3 cellular contexts compared by ENCODE assay signal in genomic region chr9:95769473-95769872, GRCh38.
A peak's percentile ranks its signal among the peaks of the same experiment; 100 is the strongest.
TF ChIP-seq lines count a peak whose summit lies in the region.

No MANE protein-coding gene starts in this region.

TF ChIP-seq in A549, 52 proteins besides CTCF, POLR2A, EP300 and RAD21:
- peak; percentile 48; the same call in 1 of the 2 replicates for TF ChIP-seq USF2 (IDR thresholded peaks at IDR 0.05)
- TF ChIP-seq HOXB13 (CRISPR knock-in tag; IDR thresholded peaks at IDR 0.05; ENCODE audit: low read depth): no peak
- no peak for TF ChIP-seq HDAC2 (IDR thresholded peaks at IDR 0.05)

TF ChIP-seq in H1, 55 proteins besides CTCF, POLR2A, EP300 and RAD21:
- TF ChIP-seq KDM1A (IDR thresholded peaks at IDR 0.05; ENCODE audit: borderline replicate concordance, low read length): no peak
- no peak for TF ChIP-seq SP4 (IDR thresholded peaks at IDR 0.05; ENCODE audit: low read length)
- TF ChIP-seq GABPA (IDR thresholded peaks at IDR 0.05; ENCODE audit: borderline replicate concordance, insufficient read depth, low read length): no peak
- no peak for TF ChIP-seq TCF12 (IDR thresholded peaks at IDR 0.05; ENCODE audit: low read depth, low read length)
- TF ChIP-seq FOSL1 (IDR thresholded peaks at IDR 0.05; ENCODE audit: insufficient read depth, low read depth, low read length): no peak
- no peak for TF ChIP-seq RXRA (IDR thresholded peaks at IDR 0.05; ENCODE audit: insufficient read depth, low read depth, low read length)
- no peak for TF ChIP-seq KDM4A (IDR thresholded peaks at IDR 0.05; ENCODE audit: low read depth, low read length, severe bottlenecking)
- no peak for TF ChIP-seq SRF (IDR thresholded peaks at IDR 0.05; ENCODE audit: low read depth, low read length)
- TF ChIP-seq CEBPB (IDR thresholded peaks at IDR 0.05; ENCODE audit: low read depth, low read length): no peak
- no peak for TF ChIP-seq YY1 (IDR thresholded peaks at IDR 0.05; ENCODE audit: low read depth, low read length)
- TF ChIP-seq ATF2 (IDR thresholded peaks at IDR 0.05; ENCODE audit: low read length): no peak
- no peak for TF ChIP-seq BCL11A (IDR thresholded peaks at IDR 0.05; ENCODE audit: low read depth in 2 of 2, low read length in 2 of 2)
- TF ChIP-seq SP2 (IDR thresholded peaks at IDR 0.05; ENCODE audit: low read length): no peak
- no peak for TF ChIP-seq HDAC2 (IDR thresholded peaks at IDR 0.05; ENCODE audit: borderline replicate concordance in 1 of 2, low read depth in 2 of 2, low read length in 2 of 2)
- no peak for TF ChIP-seq SP1 (IDR thresholded peaks at IDR 0.05; ENCODE audit: low read depth, low read length)
- TF ChIP-seq MAX (IDR thresholded peaks at IDR 0.05): no peak
TF ChIP-seq in H1: peak in this region for 0.

TF ChIP-seq in HepG2, 621 proteins besides CTCF, POLR2A, EP300 and RAD21:
- TF ChIP-seq NR0B2 (CRISPR knock-in tag; IDR thresholded peaks at IDR 0.05) (no peak), MAFF (IDR thresholded peaks at IDR 0.05; ENCODE audit: low read depth, low read length) (no peak), ZNF740 (CRISPR knock-in tag; IDR thresholded peaks at IDR 0.05) (no peak), HOXA3 (CRISPR knock-in tag; IDR thresholded peaks at IDR 0.05) (no peak), ZFAT (CRISPR knock-in tag; conservative IDR thresholded peaks at IDR 0.05) (no peak), AHR (CRISPR knock-in tag; IDR thresholded peaks at IDR 0.05) (no peak), ZNF333 (CRISPR knock-in tag; IDR thresholded peaks at IDR 0.05; ENCODE audit: borderline replicate concordance) (no peak), TERF1 (CRISPR knock-in tag; IDR thresholded peaks at IDR 0.05) (no peak), CENPX (CRISPR knock-in tag; IDR thresholded peaks at IDR 0.05) (no peak), SKI (IDR thresholded peaks at IDR 0.05; ENCODE audit: partially characterized antibody) (no peak), CHD2 (IDR thresholded peaks at IDR 0.05; ENCODE audit: low read depth, low read length) (no peak), ZNF547 (CRISPR knock-in tag; IDR thresholded peaks at IDR 0.05) (no peak)
